20 cellular contexts compared by ENCODE assay signal in genomic region chr16:86039606-86040005, GRCh38.
"Had no signal": no experiment of that assay in that cellular context is flagged by ENCODE, and none has a peak within 500 bp of the region (broad histone marks: within the 10 kb centered on the region; RNA-seq: fewer than 3 reads in every experiment).

No MANE protein-coding gene starts in this region.

- H3K36me3 ChIP-seq: MG63, SJCRH30, WERI-Rb-1 had no signal

- H3K4me3 ChIP-seq: K562, MG63, SJCRH30, SK-N-MC had no signal

- FAIRE-seq: bronchial epithelial cell, K562 had no signal

- H3K9me3 ChIP-seq: MG63, SJCRH30 had no signal

- H3K27me3 ChIP-seq: MG63, SJCRH30 had no signal

- H3K27ac ChIP-seq: SJCRH30, SK-N-MC, WERI-Rb-1 had no signal

- ATAC-seq: K562 had no signal

- DNase-seq: activated CD4-positive, alpha-beta T cell treated with anti-CD3 and anti-CD28 coated beads for 1 hour; activated CD4-positive, CD25-positive, alpha-beta regulatory T cell; activated CD8-positive, alpha-beta memory T cell treated with anti-CD3 and anti-CD28 coated beads for 24 hours; activated effector memory CD4-positive, alpha-beta T cell treated with Interleukin-2 at 50 U/mL for 16 hours; anterior cingulate cortex; Karpas-422; MG63; NCI-H1048; NCI-H1436 treated with DMSO at 0.1 percent for 48 hours; NCI-H1694 treated with DMSO at 0.1 percent for 48 hours; NCI-H2029; NCI-H510A; NCI-H748 treated with DMSO at 0.1 percent for 48 hours; SHP77; T1000; WERI-Rb-1 had no signal
